Comparison of ENCODE assay signal across 14 cellular contexts in genomic region chr17:33667052-33667509, GRCh38.
DNase-seq lines count a peak whose midpoint lies in the region; ATAC-seq and TF ChIP-seq lines count a peak whose summit lies in the region.
"Had no signal": no experiment of that assay in that cellular context is flagged by ENCODE, and none has a peak within 500 bp of the region (broad histone marks: within the 10 kb centered on the region; RNA-seq: fewer than 3 reads in every experiment).

No MANE protein-coding gene starts in this region.

- peaks cover 4% of the 10 kb centered on the region for H3K27me3 ChIP-seq in DND-41 (ENCODE audit: insufficient read depth, low read length, poor library complexity)
- H3K27me3 ChIP-seq in Karpas-422 (ENCODE audit: low read length): no peaks in the 10 kb centered on the region
- no peaks in the 10 kb centered on the region for H3K27me3 ChIP-seq in mesendoderm (ENCODE audit: insufficient read depth, low read length, poor library complexity)
- H3K27me3 ChIP-seq: ovary had no signal

- H3K36me3 ChIP-seq in DND-41 (ENCODE audit: insufficient read depth, low read length): no peaks in the 10 kb centered on the region
- no peaks in the 10 kb centered on the region for H3K36me3 ChIP-seq in Karpas-422 (ENCODE audit: insufficient read depth, low read length)
- H3K36me3 ChIP-seq in mesendoderm (ENCODE audit: control insufficient read depth, insufficient read depth, low read length): no peaks in the 10 kb centered on the region
- H3K36me3 ChIP-seq: HAP-1, ovary, stomach had no signal

- no peak overlapping the region for H3K56ac ChIP-seq in mesendoderm (ENCODE audit: low read length)

- H3K79me1 ChIP-seq in mesendoderm (ENCODE audit: low read length): no peaks in the 10 kb centered on the region

- H3K27ac ChIP-seq in DND-41 (ENCODE audit: low read length) (no peak overlapping the region), Karpas-422 (ENCODE audit: low read length) (no peak overlapping the region), mesendoderm (ENCODE audit: low read depth, low read length) (no peak overlapping the region)
- H3K27ac ChIP-seq: ovary, stomach had no signal

- H2BK5ac ChIP-seq in mesendoderm (ENCODE audit: low read length): no peak overlapping the region

- WGBS in mesendoderm (ENCODE audit: extremely low coverage, insufficient coverage, low lambda C conversion rate): no CpG with 5 or more reads among the region's 12 CpGs

- peaks cover 4% of the 10 kb centered on the region; the same call in 1 of the 2 replicates for H3K4me1 ChIP-seq in DND-41 (ENCODE audit: insufficient read depth, low read length)
- H3K4me1 ChIP-seq in Karpas-422 (ENCODE audit: low read length): no peaks in the 10 kb centered on the region
- no peaks in the 10 kb centered on the region for H3K4me1 ChIP-seq in mesendoderm (ENCODE audit: control insufficient read depth, low read depth, low read length)
- H3K4me1 ChIP-seq: HAP-1 had no signal

- H2BK120ac ChIP-seq in mesendoderm (ENCODE audit: low read depth, low read length): no peak overlapping the region

- H3K4me2 ChIP-seq in DND-41 (ENCODE audit: insufficient read depth, low read length) (no peak overlapping the region), Karpas-422 (ENCODE audit: low read depth, low read length, poor library complexity, severe bottlenecking) (no peak overlapping the region), mesendoderm (ENCODE audit: low read length) (no peak overlapping the region)

- H3K18ac ChIP-seq in mesendoderm (ENCODE audit: low read length): no peak overlapping the region

- H3K23ac ChIP-seq in mesendoderm (ENCODE audit: low read length): no peak overlapping the region

- H2BK15ac ChIP-seq in mesendoderm (replicated peaks; ENCODE audit: low read depth): no peak overlapping the region

- H2AFZ ChIP-seq in DND-41 (ENCODE audit: low read depth, low read length) (no peak overlapping the region; the same call in 1 of the 2 replicates), Karpas-422 (ENCODE audit: low read length) (no peak overlapping the region)

- H3K4me3 ChIP-seq in DND-41 (ENCODE audit: low read depth in 1 of 2, low read length in 2 of 2): no peak overlapping the region
- no peak overlapping the region for H3K4me3 ChIP-seq in Karpas-422 (ENCODE audit: low read length)
- H3K4me3 ChIP-seq in mesendoderm (ENCODE audit: low read length): no peak overlapping the region
- H3K4me3 ChIP-seq: HAP-1, ovary, stomach had no signal

- H3K9me3 ChIP-seq in DND-41 (ENCODE audit: insufficient read depth, low read length, severe bottlenecking): no peaks in the 10 kb centered on the region
- no peaks in the 10 kb centered on the region for H3K9me3 ChIP-seq in Karpas-422 (ENCODE audit: low read length)
- H3K9me3 ChIP-seq: HAP-1, ovary, stomach had no signal

- H3K9ac ChIP-seq in DND-41 (ENCODE audit: low read depth, low read length) (no peak overlapping the region), Karpas-422 (ENCODE audit: low read length) (no peak overlapping the region), mesendoderm (ENCODE audit: low read length) (no peak overlapping the region)

- no peak overlapping the region for H2AK5ac ChIP-seq in mesendoderm (ENCODE audit: low read length)

- DNase-seq in DND-41: peak; percentile 28
- peak; percentile 85 for DNase-seq in SW480 (ENCODE audit: low spot score)
- DNase-seq in islet precursor cell: peak; percentile 49
- DNase-seq in NCI-H446 (lab: John Stamatoyannopoulos, UW): no peak
- DNase-seq in Karpas-422: no peak
- DNase-seq in mesendoderm: no peak
- DNase-seq: cortex of kidney, EL, NCI-H1417, stomach had no signal

- H3K79me2 ChIP-seq in DND-41 (ENCODE audit: insufficient read depth, low read length) (no peaks in the 10 kb centered on the region), Karpas-422 (ENCODE audit: low read length) (no peaks in the 10 kb centered on the region), mesendoderm (ENCODE audit: control insufficient read depth, insufficient read depth, low read length) (no peaks in the 10 kb centered on the region)

- H4K20me1 ChIP-seq in DND-41 (ENCODE audit: insufficient read depth, low read length): no peaks in the 10 kb centered on the region
- no peaks in the 10 kb centered on the region for H4K20me1 ChIP-seq in Karpas-422 (ENCODE audit: insufficient read depth, low read depth, low read length)

- ATAC-seq in DND-41 (ENCODE audit: insufficient read depth, low read depth) (peak; percentile 78), GM21717 (IDR thresholded peaks at IDR 0.05; ENCODE audit: unreplicated experiment) (peak; percentile 58), GM21381 (IDR thresholded peaks at IDR 0.05; ENCODE audit: unreplicated experiment) (no peak)

- no peaks in the 10 kb centered on the region for H3K9me2 ChIP-seq in Karpas-422 (replicated peaks; ENCODE audit: insufficient read depth, low read length)

- no peak overlapping the region for H4K5ac ChIP-seq in mesendoderm (ENCODE audit: low read length)

- TF ChIP-seq CTCF in DND-41 (IDR thresholded peaks at IDR 0.05; ENCODE audit: borderline replicate concordance, extremely low read depth, low read length, poor library complexity, severe bottlenecking): no peak

- no peak overlapping the region for H3K4ac ChIP-seq in mesendoderm (ENCODE audit: low read depth, low read length)

- H4K8ac ChIP-seq in mesendoderm (ENCODE audit: low read depth, low read length): no peak overlapping the region

Comparison
In these comparisons a context has a peak if more than half of its experiments do, and no peak if none do; other contexts are left out.
1. DNase-seq: peak in DND-41 (single experiment), SW480 (single experiment) and islet precursor cell (single experiment); none in NCI-H446 (0 of 2), Karpas-422 (single experiment) and mesendoderm (single experiment).